In genomic region chr3:27354588-27355203, GRCh38 we compare ENCODE assay signal across 1 cellular context.
TF ChIP-seq lines count a peak whose summit lies in the region.

No MANE protein-coding gene starts in this region.

TF ChIP-seq in H1, 55 proteins besides CTCF, POLR2A, EP300 and RAD21:
- TF ChIP-seq, protein P1, sequence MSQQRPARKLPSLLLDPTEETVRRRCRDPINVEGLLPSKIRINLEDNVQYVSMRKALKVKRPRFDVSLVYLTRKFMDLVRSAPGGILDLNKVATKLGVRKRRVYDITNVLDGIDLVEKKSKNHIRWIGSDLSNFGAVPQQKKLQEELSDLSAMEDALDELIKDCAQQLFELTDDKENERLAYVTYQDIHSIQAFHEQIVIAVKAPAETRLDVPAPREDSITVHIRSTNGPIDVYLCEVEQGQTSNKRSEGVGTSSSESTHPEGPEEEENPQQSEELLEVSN (IDR thresholded peaks at IDR 0.05): no peak
- TF ChIP-seq TCF12 (IDR thresholded peaks at IDR 0.05; ENCODE audit: low read depth, low read length): no peak
- TF ChIP-seq KDM4A (IDR thresholded peaks at IDR 0.05; ENCODE audit: low read depth, low read length, severe bottlenecking): no peak
- no peak for TF ChIP-seq NANOG (IDR thresholded peaks at IDR 0.05; ENCODE audit: insufficient read depth, low read depth, low read length, poor library complexity, severe bottlenecking)
- TF ChIP-seq ZNF274 (IDR thresholded peaks at IDR 0.05; ENCODE audit: borderline replicate concordance, extremely low read depth, low read length): no peak
- no peak for TF ChIP-seq MAX (IDR thresholded peaks at IDR 0.05)
- TF ChIP-seq, protein P2, sequence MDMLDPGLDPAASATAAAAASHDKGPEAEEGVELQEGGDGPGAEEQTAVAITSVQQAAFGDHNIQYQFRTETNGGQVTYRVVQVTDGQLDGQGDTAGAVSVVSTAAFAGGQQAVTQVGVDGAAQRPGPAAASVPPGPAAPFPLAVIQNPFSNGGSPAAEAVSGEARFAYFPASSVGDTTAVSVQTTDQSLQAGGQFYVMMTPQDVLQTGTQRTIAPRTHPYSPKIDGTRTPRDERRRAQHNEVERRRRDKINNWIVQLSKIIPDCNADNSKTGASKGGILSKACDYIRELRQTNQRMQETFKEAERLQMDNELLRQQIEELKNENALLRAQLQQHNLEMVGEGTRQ (IDR thresholded peaks at IDR 0.05; ENCODE audit: low read length): no peak
- TF ChIP-seq BRCA1 (IDR thresholded peaks at IDR 0.05; ENCODE audit: low read depth, low read length): no peak
- no peak for TF ChIP-seq POLR2AphosphoS5 (IDR thresholded peaks at IDR 0.05; ENCODE audit: low read depth, low read length)
- no peak for TF ChIP-seq RNF2 (IDR thresholded peaks at IDR 0.05; ENCODE audit: borderline replicate concordance, low read depth, low read length, missing control alignments, poor library complexity, severe bottlenecking)
- TF ChIP-seq, protein P3, sequence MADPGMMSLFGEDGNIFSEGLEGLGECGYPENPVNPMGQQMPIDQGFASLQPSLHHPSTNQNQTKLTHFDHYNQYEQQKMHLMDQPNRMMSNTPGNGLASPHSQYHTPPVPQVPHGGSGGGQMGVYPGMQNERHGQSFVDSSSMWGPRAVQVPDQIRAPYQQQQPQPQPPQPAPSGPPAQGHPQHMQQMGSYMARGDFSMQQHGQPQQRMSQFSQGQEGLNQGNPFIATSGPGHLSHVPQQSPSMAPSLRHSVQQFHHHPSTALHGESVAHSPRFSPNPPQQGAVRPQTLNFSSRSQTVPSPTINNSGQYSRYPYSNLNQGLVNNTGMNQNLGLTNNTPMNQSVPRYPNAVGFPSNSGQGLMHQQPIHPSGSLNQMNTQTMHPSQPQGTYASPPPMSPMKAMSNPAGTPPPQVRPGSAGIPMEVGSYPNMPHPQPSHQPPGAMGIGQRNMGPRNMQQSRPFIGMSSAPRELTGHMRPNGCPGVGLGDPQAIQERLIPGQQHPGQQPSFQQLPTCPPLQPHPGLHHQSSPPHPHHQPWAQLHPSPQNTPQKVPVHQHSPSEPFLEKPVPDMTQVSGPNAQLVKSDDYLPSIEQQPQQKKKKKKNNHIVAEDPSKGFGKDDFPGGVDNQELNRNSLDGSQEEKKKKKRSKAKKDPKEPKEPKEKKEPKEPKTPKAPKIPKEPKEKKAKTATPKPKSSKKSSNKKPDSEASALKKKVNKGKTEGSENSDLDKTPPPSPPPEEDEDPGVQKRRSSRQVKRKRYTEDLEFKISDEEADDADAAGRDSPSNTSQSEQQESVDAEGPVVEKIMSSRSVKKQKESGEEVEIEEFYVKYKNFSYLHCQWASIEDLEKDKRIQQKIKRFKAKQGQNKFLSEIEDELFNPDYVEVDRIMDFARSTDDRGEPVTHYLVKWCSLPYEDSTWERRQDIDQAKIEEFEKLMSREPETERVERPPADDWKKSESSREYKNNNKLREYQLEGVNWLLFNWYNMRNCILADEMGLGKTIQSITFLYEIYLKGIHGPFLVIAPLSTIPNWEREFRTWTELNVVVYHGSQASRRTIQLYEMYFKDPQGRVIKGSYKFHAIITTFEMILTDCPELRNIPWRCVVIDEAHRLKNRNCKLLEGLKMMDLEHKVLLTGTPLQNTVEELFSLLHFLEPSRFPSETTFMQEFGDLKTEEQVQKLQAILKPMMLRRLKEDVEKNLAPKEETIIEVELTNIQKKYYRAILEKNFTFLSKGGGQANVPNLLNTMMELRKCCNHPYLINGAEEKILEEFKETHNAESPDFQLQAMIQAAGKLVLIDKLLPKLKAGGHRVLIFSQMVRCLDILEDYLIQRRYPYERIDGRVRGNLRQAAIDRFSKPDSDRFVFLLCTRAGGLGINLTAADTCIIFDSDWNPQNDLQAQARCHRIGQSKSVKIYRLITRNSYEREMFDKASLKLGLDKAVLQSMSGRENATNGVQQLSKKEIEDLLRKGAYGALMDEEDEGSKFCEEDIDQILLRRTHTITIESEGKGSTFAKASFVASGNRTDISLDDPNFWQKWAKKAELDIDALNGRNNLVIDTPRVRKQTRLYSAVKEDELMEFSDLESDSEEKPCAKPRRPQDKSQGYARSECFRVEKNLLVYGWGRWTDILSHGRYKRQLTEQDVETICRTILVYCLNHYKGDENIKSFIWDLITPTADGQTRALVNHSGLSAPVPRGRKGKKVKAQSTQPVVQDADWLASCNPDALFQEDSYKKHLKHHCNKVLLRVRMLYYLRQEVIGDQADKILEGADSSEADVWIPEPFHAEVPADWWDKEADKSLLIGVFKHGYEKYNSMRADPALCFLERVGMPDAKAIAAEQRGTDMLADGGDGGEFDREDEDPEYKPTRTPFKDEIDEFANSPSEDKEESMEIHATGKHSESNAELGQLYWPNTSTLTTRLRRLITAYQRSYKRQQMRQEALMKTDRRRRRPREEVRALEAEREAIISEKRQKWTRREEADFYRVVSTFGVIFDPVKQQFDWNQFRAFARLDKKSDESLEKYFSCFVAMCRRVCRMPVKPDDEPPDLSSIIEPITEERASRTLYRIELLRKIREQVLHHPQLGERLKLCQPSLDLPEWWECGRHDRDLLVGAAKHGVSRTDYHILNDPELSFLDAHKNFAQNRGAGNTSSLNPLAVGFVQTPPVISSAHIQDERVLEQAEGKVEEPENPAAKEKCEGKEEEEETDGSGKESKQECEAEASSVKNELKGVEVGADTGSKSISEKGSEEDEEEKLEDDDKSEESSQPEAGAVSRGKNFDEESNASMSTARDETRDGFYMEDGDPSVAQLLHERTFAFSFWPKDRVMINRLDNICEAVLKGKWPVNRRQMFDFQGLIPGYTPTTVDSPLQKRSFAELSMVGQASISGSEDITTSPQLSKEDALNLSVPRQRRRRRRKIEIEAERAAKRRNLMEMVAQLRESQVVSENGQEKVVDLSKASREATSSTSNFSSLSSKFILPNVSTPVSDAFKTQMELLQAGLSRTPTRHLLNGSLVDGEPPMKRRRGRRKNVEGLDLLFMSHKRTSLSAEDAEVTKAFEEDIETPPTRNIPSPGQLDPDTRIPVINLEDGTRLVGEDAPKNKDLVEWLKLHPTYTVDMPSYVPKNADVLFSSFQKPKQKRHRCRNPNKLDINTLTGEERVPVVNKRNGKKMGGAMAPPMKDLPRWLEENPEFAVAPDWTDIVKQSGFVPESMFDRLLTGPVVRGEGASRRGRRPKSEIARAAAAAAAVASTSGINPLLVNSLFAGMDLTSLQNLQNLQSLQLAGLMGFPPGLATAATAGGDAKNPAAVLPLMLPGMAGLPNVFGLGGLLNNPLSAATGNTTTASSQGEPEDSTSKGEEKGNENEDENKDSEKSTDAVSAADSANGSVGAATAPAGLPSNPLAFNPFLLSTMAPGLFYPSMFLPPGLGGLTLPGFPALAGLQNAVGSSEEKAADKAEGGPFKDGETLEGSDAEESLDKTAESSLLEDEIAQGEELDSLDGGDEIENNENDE (IDR thresholded peaks at IDR 0.05; ENCODE audit: insufficient replicate concordance, low read length): no peak
- no peak for TF ChIP-seq TEAD4 (IDR thresholded peaks at IDR 0.05; ENCODE audit: low read depth, low read length)
- TF ChIP-seq CBX8 (IDR thresholded peaks at IDR 0.05; ENCODE audit: borderline replicate concordance, low read depth, low read length): no peak
- TF ChIP-seq EGR1 (IDR thresholded peaks at IDR 0.05; ENCODE audit: borderline replicate concordance, low read depth, low read length): no peak
- no peak for TF ChIP-seq SRF (IDR thresholded peaks at IDR 0.05; ENCODE audit: low read depth, low read length)
- TF ChIP-seq ASH2L (IDR thresholded peaks at IDR 0.05; ENCODE audit: low read length): no peak
- no peak for TF ChIP-seq SP4 (IDR thresholded peaks at IDR 0.05; ENCODE audit: low read length)
- TF ChIP-seq RFX5 (IDR thresholded peaks at IDR 0.05; ENCODE audit: borderline replicate concordance, low read depth, low read length): no peak
- no peak for TF ChIP-seq TAF7 (optimal IDR thresholded peaks at IDR 0.05; ENCODE audit: borderline replicate concordance, low read depth, low read length)
TF ChIP-seq in H1: peak in this region for 0.
